13 cellular contexts compared by ENCODE assay signal in genomic region chr6:30154709-30155521, GRCh38. TPM values are rescaled to one million over a fixed set of nuclear protein-coding genes. Genes with fewer than 3 reads are reported as not detected.
DNase-seq lines count a peak whose midpoint lies in the region; TF ChIP-seq lines count a peak whose summit lies in the region.
"Had no signal": no experiment of that assay in that cellular context is flagged by ENCODE, and none has a peak within 500 bp of the region (broad histone marks: within the 10 kb centered on the region; RNA-seq: fewer than 3 reads in every experiment).

No MANE protein-coding gene starts in this region.

- H3K4me2 ChIP-seq in Karpas-422 (ENCODE audit: low read depth, low read length, poor library complexity, severe bottlenecking) = no peak overlapping the region

- peak overlapping the region; percentile 83 to 86 for H3K27ac ChIP-seq in mucosa of rectum (ENCODE audit: low read depth in 2 of 2, low read length in 2 of 2)
- H3K27ac ChIP-seq in Karpas-422 (ENCODE audit: low read length) = no peak overlapping the region
- H3K27ac ChIP-seq in WERI-Rb-1 = no peak overlapping the region
- H3K27ac ChIP-seq: HL-60 had no signal

- DNase-seq in Daoy (ENCODE audit: low read depth) (peak; percentile 95), NCI-H226 (peak; percentile 90), dermis microvascular lymphatic vessel endothelial cell (ENCODE audit: low read depth in 2 of 2) (peak; percentile 16 to 47), superior temporal gyrus (ENCODE audit: extremely low spot score) (no peak), Karpas-422 (no peak), WERI-Rb-1 (no peak), germinal center (ENCODE audit: low spot score) (no peak)
- DNase-seq: hippocampal formation, NCI-H446 treated with DMSO at 0.1 percent for 48 hours had no signal

- H3K4me3 ChIP-seq in mucosa of rectum (ENCODE audit: low read length in 2 of 2) = peak overlapping the region; percentile 19 to 57
- no peak overlapping the region for H3K4me3 ChIP-seq in Karpas-422 (ENCODE audit: low read length)
- H3K4me3 ChIP-seq in WERI-Rb-1 (ENCODE audit: low read depth, low read length) = no peak overlapping the region

- H3K27me3 ChIP-seq in mucosa of rectum (ENCODE audit: control insufficient read depth in 2 of 2, insufficient read depth in 2 of 2, low read length in 2 of 2) = no peaks in the 10 kb centered on the region
- no peaks in the 10 kb centered on the region for H3K27me3 ChIP-seq in Karpas-422 (ENCODE audit: low read length)
- peaks cover 97% of the 10 kb centered on the region for H3K27me3 ChIP-seq in WERI-Rb-1 (ENCODE audit: insufficient read depth, low read depth, severe bottlenecking)

- no peaks in the 10 kb centered on the region for H3K9me2 ChIP-seq in Karpas-422 (replicated peaks; ENCODE audit: insufficient read depth, low read length)

- H3K9ac ChIP-seq in mucosa of rectum (ENCODE audit: low read depth in 1 of 2, low read length in 2 of 2) (peak overlapping the region; percentile 13 to 48), Karpas-422 (ENCODE audit: low read length) (no peak overlapping the region)

- no peak overlapping the region for H2AFZ ChIP-seq in Karpas-422 (ENCODE audit: low read length)

- H3K4me1 ChIP-seq in mucosa of rectum (ENCODE audit: control insufficient read depth in 2 of 2, insufficient read depth in 2 of 2, low read length in 2 of 2) (peaks cover 25 to 34% of the 10 kb centered on the region in 2 donors), Karpas-422 (ENCODE audit: low read length) (no peaks in the 10 kb centered on the region)

- H3K36me3 ChIP-seq in mucosa of rectum (ENCODE audit: control insufficient read depth in 2 of 2, insufficient read depth in 2 of 2, low read length in 2 of 2) = no peaks in the 10 kb centered on the region
- H3K36me3 ChIP-seq in Karpas-422 (ENCODE audit: insufficient read depth, low read length) = no peaks in the 10 kb centered on the region
- H3K36me3 ChIP-seq in WERI-Rb-1 = no peaks in the 10 kb centered on the region

- H3K79me2 ChIP-seq in Karpas-422 (ENCODE audit: low read length) = no peaks in the 10 kb centered on the region

- no peaks in the 10 kb centered on the region for H4K20me1 ChIP-seq in Karpas-422 (ENCODE audit: insufficient read depth, low read depth, low read length)

- TF ChIP-seq CTCF in WERI-Rb-1 (IDR thresholded peaks at IDR 0.05; ENCODE audit: low read depth, low read length) = no peak

- H3K9me3 ChIP-seq in mucosa of rectum (ENCODE audit: control insufficient read depth in 2 of 2, low read length in 2 of 2) = no peaks in the 10 kb centered on the region
- no peaks in the 10 kb centered on the region for H3K9me3 ChIP-seq in Karpas-422 (ENCODE audit: low read length)
- peaks cover 4% of the 10 kb centered on the region for H3K9me3 ChIP-seq in WERI-Rb-1 (ENCODE audit: severe bottlenecking)

RNA-seq across cellular contexts. Expression of gene TRIM10, which starts 6.1 kb away (rescaled TPM):
- not detected in 2 replicates for total RNA-seq in Daoy (2014; rRNA removed; shearing (Covaris generic))
- total RNA-seq in dermis microvascular lymphatic vessel endothelial cell = not detected in 2 replicates
- not detected in 2 replicates for total RNA-seq in Karpas-422 (2014; rRNA removed; shearing (Covaris generic); ENCODE audit: low replicate concordance)

RNA-seq across cellular contexts. Expression of gene TRIM15, which starts 8.4 kb away (rescaled TPM):
- total RNA-seq in Daoy (2014; rRNA removed; shearing (Covaris generic)) = 0.86 TPM in 1 of 2 replicates, not detected in the other
- not detected in 2 replicates for total RNA-seq in dermis microvascular lymphatic vessel endothelial cell
- not detected in 2 replicates for total RNA-seq in Karpas-422 (2014; rRNA removed; shearing (Covaris generic); ENCODE audit: low replicate concordance)

RNA-seq across cellular contexts. Expression of gene TRIM40, which starts 19.0 kb away (rescaled TPM):
- not detected in 2 replicates for total RNA-seq in Daoy (2014; rRNA removed; shearing (Covaris generic))
- total RNA-seq in dermis microvascular lymphatic vessel endothelial cell = not detected in 2 replicates
- not detected in 2 replicates for total RNA-seq in Karpas-422 (2014; rRNA removed; shearing (Covaris generic); ENCODE audit: low replicate concordance)
- total RNA-seq: WTC11 had no signal

RNA-seq across cellular contexts. Expression of gene TRIM31, which starts 42.0 kb away (rescaled TPM):
- 0.11 TPM in 1 of 2 replicates, not detected in the other for total RNA-seq in Daoy (2014; rRNA removed; shearing (Covaris generic))
- not detected in 2 replicates for total RNA-seq in dermis microvascular lymphatic vessel endothelial cell
- total RNA-seq in Karpas-422 (2014; rRNA removed; shearing (Covaris generic); ENCODE audit: low replicate concordance) = not detected in 2 replicates
- total RNA-seq: activated naive CD4-positive, alpha-beta T cell treated with anti-CD3 and anti-CD28 coated beads, Interleukin-2, amount 50 U/mL, for 72 hours had no signal

RNA-seq across cellular contexts. Expression of gene TRIM26, which starts 58.3 kb away (rescaled TPM):
- 36.6 and 66.5 TPM in 2 replicates for total RNA-seq in Daoy (2014; rRNA removed; shearing (Covaris generic))
- total RNA-seq in dermis microvascular lymphatic vessel endothelial cell = 18.5 and 23.6 TPM in 2 replicates
- total RNA-seq in Karpas-422 (2014; rRNA removed; shearing (Covaris generic); ENCODE audit: low replicate concordance) = 37.0 and 49.7 TPM in 2 replicates

Comparison
In these comparisons a context has a peak if more than half of its experiments do, and no peak if none do; other contexts are left out.
1. DNase-seq: peak in Daoy (single experiment), NCI-H226 (single experiment) and dermis microvascular lymphatic vessel endothelial cell (2 of 2); none in superior temporal gyrus (single experiment), Karpas-422 (single experiment), WERI-Rb-1 (single experiment) and germinal center (single experiment).
2. H3K27ac ChIP-seq: peak in mucosa of rectum (2 of 2); none in Karpas-422 (single experiment) and WERI-Rb-1 (single experiment).
3. H3K4me3 ChIP-seq: peak in mucosa of rectum (2 of 2); none in Karpas-422 (single experiment) and WERI-Rb-1 (single experiment).